23 cellular contexts compared by ENCODE assay signal in the genomic region with DNA sequence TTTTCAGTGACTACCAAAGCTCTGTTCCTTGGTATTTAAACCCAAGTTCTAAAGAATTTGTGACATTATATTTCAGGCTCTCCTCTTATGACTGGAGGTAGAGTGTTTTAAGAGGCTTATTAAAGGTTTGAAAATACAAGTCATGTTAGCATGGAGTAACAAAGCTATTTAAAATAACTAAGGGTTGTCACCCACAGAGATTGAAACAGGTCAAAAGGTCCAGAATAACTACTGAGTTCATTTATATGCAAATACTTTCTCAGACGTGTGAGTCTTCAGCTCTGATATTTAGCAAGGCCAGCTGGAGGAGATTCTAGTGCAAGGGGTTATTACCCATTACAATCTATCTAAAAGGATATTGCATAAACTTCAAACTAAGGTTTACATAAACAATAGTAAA.
"Had no signal": no experiment of that assay in that cellular context is flagged by ENCODE, and none has a peak within 500 bp of the region (broad histone marks: within the 10 kb centered on the region; RNA-seq: fewer than 3 reads in every experiment).

No MANE protein-coding gene starts in this region.

- H3K9me3 ChIP-seq: gastrocnemius medialis, heart left ventricle, lower lobe of right lung, prostate gland, sigmoid colon, spleen, thoracic aorta, tibial nerve, upper lobe of left lung had no signal

- H3K4me3 ChIP-seq: dorsolateral prefrontal cortex, gastrocnemius medialis, heart left ventricle, hepatocyte, lower lobe of right lung, prostate gland, sigmoid colon, spleen, thoracic aorta, tibial nerve, upper lobe of left lung had no signal

- H2AFZ ChIP-seq: hepatocyte had no signal

- H3K4me1 Mint-ChIP-seq: natural killer cell; stimulated activated naive B cell treated with anti-CD40 and anti-IgM and Interleukin-4, amounts not matched to agents 10 μg/mL and 1 μg/mL and 100 μg/mL, for 72 hours had no signal

- H3K27me3 Mint-ChIP-seq: stimulated activated naive B cell treated with anti-CD40 and anti-IgM and Interleukin-4, amounts not matched to agents 10 μg/mL and 1 μg/mL and 100 μg/mL, for 72 hours; stimulated activated naive CD8-positive, alpha-beta T cell treated with anti-CD3 and anti-CD28 coated beads, Interleukin-15, Interleukin-2, amounts not matched to agents 100 ng/mL and 50 ng/mL, for 24 hours had no signal

- H3K36me3 ChIP-seq: gastrocnemius medialis, heart left ventricle, lower lobe of right lung, prostate gland, sigmoid colon, spleen, thoracic aorta, tibial nerve, upper lobe of left lung had no signal

- DNase-seq: dorsolateral prefrontal cortex; effector CD4-positive, alpha-beta T cell; foreskin fibroblast; gastrocnemius medialis; heart left ventricle; left ventricle myocardium superior; lower lobe of right lung; natural killer cell; right cardiac atrium; sigmoid colon; spleen; stimulated activated naive B cell treated with anti-CD40 and anti-IgM and Interleukin-4, amounts not matched to agents 10 μg/mL and 1 μg/mL and 100 μg/mL, for 72 hours; upper lobe of left lung had no signal

- H3K27ac Mint-ChIP-seq: natural killer cell; stimulated activated naive B cell treated with anti-CD40 and anti-IgM and Interleukin-4, amounts not matched to agents 10 μg/mL and 1 μg/mL and 100 μg/mL, for 72 hours; stimulated activated naive CD8-positive, alpha-beta T cell treated with anti-CD3 and anti-CD28 coated beads, Interleukin-15, Interleukin-2, amounts not matched to agents 100 ng/mL and 50 ng/mL, for 24 hours had no signal

- H3K79me2 ChIP-seq: hepatocyte had no signal

- H3K36me3 Mint-ChIP-seq: natural killer cell; stimulated activated naive B cell treated with anti-CD40 and anti-IgM and Interleukin-4, amounts not matched to agents 10 μg/mL and 1 μg/mL and 100 μg/mL, for 72 hours had no signal

- H3K4me3 Mint-ChIP-seq: natural killer cell; stimulated activated naive B cell treated with anti-CD40 and anti-IgM and Interleukin-4, amounts not matched to agents 10 μg/mL and 1 μg/mL and 100 μg/mL, for 72 hours; stimulated activated naive CD8-positive, alpha-beta T cell treated with anti-CD3 and anti-CD28 coated beads, Interleukin-15, Interleukin-2, amounts not matched to agents 100 ng/mL and 50 ng/mL, for 24 hours had no signal

- H3K4me2 ChIP-seq: hepatocyte had no signal

- ATAC-seq: esophagus mucosa; gastrocnemius medialis; heart left ventricle; left ventricle myocardium superior; lower lobe of right lung; natural killer cell; right cardiac atrium; stimulated activated naive B cell treated with anti-CD40 and anti-IgM and Interleukin-4, amounts not matched to agents 10 μg/mL and 1 μg/mL and 100 μg/mL, for 72 hours had no signal

- H3K27me3 ChIP-seq: gastrocnemius medialis, heart left ventricle, hepatocyte, sigmoid colon, spleen, tibial nerve, upper lobe of left lung had no signal

- H3K4me1 ChIP-seq: gastrocnemius medialis, heart left ventricle, lower lobe of right lung, prostate gland, sigmoid colon, spleen, tibial nerve, upper lobe of left lung had no signal

- H3K27ac ChIP-seq: dorsolateral prefrontal cortex, epithelial cell of prostate, gastrocnemius medialis, heart left ventricle, hepatocyte, lower lobe of right lung, prostate gland, sigmoid colon, spleen, thoracic aorta, tibial nerve, upper lobe of left lung had no signal

- FAIRE-seq: colon, keratinocyte, urothelium cell line had no signal
